ENCODE assay signal across 8 cellular contexts in the genomic region with DNA sequence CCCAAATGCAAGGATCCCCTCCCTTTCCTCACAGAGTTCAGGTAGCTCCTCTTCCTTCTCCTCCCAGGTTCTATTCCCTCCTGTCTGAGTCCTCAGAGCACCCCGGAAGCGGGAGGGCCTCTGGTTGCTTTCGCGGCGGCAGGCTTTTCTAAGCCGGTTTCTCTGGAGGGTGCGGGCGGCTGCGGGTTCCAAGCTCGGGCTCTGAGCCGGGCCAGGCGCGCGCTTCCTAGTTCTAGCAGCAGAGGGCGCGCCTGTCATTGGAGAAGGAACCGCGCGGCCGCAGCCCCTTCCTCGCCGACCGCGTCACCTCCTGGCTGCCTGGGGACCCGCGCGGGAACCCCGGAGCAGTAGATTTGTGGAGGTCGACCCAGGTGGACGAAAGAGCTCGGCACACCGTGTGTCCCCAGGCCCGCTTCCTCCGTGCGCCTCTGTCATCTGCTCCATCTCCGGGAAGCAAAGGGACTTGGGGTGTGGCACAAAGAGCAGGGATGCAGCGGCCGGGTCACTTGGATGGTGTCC.
DNase-seq lines count a peak whose midpoint lies in the region; ATAC-seq and TF ChIP-seq lines count a peak whose summit lies in the region.

No MANE protein-coding gene starts in this region.

- H4K91ac ChIP-seq in H9 (ENCODE audit: insufficient read length, low read depth, low read length), result no peak overlapping the region

- H4K8ac ChIP-seq in H9 (replicated peaks; ENCODE audit: insufficient read length, low read depth, low read length), result no peak overlapping the region

- no peak overlapping the region for H3K27ac ChIP-seq in H9 (ENCODE audit: insufficient read length, low read depth, low read length)
- H3K27ac ChIP-seq in hepatocyte, result no peak overlapping the region
- no peak overlapping the region for H3K27ac ChIP-seq in sigmoid colon

- H4K20me1 ChIP-seq in H9 (ENCODE audit: control insufficient read depth, insufficient read depth, insufficient read length), result no peaks in the 10 kb centered on the region
- no peaks in the 10 kb centered on the region for H4K20me1 ChIP-seq in hepatocyte (ENCODE audit: insufficient read depth, poor library complexity, severe bottlenecking)

- no peak overlapping the region for H3K23ac ChIP-seq in H9 (ENCODE audit: insufficient read length, low read depth, low read length)

- no peak overlapping the region for H2BK20ac ChIP-seq in H9 (ENCODE audit: low read depth, low read length, poor library complexity, severe bottlenecking)

- intact Hi-C loops in sigmoid colon (cut with DNase I), result loop anchor here (2.0 to 10.0 kb wide), 3 partner anchors 209 to 635 kb away; no protein-coding TSS in a partner anchor

- no peak overlapping the region for H3K9ac ChIP-seq in H9 (ENCODE audit: extremely low read depth, insufficient read length, low read length)

- H3K4me1 ChIP-seq in H9 (ENCODE audit: insufficient read depth, low read length) (no peaks in the 10 kb centered on the region), hepatocyte (ENCODE audit: insufficient read depth) (peaks cover 14% of the 10 kb centered on the region), sigmoid colon (peaks cover 0 to 15% (median 9%) of the 10 kb centered on the region in 4 donors)

- H3K4me3 Mint-ChIP-seq in H9, result peak overlapping the region; percentile 44; a peak in 2 of 5 replicates
- no peak overlapping the region for H3K4me3 Mint-ChIP-seq in activated naive CD8-positive, alpha-beta T cell treated with anti-CD3 and anti-CD28 coated beads for 36 hours

- H3K4me2 ChIP-seq in H9 (ENCODE audit: insufficient read depth, insufficient read length, low read length) (peak overlapping the region; percentile 17), hepatocyte (peak overlapping the region; percentile 85)

- no peak overlapping the region for H2BK15ac ChIP-seq in H9 (ENCODE audit: low read depth, low read length)

- DNase-seq in DMS153 treated with DMSO at 0.1 percent for 48 hours (lab: John Stamatoyannopoulos, UW; ENCODE audit: unreplicated experiment) (peak; percentile 23), DMS153 (lab: John Stamatoyannopoulos, UW) (no peak), H9 (peak; percentile 83), NCI-H2227 (lab: John Stamatoyannopoulos, UW; ENCODE audit: unreplicated experiment) (peak; percentile 90), hepatocyte (ENCODE audit: low spot score) (peak; percentile 84), sigmoid colon (no peak)
- peak; percentile 48 for DNase-seq in activated naive CD8-positive, alpha-beta T cell treated with anti-CD3 and anti-CD28 coated beads for 36 hours

- H4K5ac ChIP-seq in H9 (ENCODE audit: insufficient read length, low read depth, low read length), result no peak overlapping the region

- H3K9me2 ChIP-seq in hepatocyte (replicated peaks; ENCODE audit: insufficient read depth), result no peaks in the 10 kb centered on the region

- no peak overlapping the region; the same call in 1 of the 2 replicates for H3K14ac ChIP-seq in H9 (ENCODE audit: insufficient read depth, low read length)

- H3K36me3 ChIP-seq in hepatocyte (replicated peaks; ENCODE audit: insufficient read depth, low read depth) (no peaks in the 10 kb centered on the region), sigmoid colon (no peaks in the 10 kb centered on the region)

- H3K18ac ChIP-seq in H9 (ENCODE audit: insufficient read length, low read depth, low read length), result peak overlapping the region; percentile 73

- H3K4ac ChIP-seq in H9 (ENCODE audit: low read depth, low read length), result no peak overlapping the region

- H3K79me1 ChIP-seq in H9 (ENCODE audit: insufficient read depth, low read depth, low read length, poor library complexity, severe bottlenecking), result no peaks in the 10 kb centered on the region

- no peak overlapping the region for H3K27ac Mint-ChIP-seq in H9
- no peak overlapping the region for H3K27ac Mint-ChIP-seq in activated naive CD8-positive, alpha-beta T cell treated with anti-CD3 and anti-CD28 coated beads for 36 hours

- no peaks in the 10 kb centered on the region for H3K23me2 ChIP-seq in H9 (ENCODE audit: insufficient read length, low read depth, low read length, poor library complexity, severe bottlenecking)

- no peaks in the 10 kb centered on the region; the same call in 1 of the 2 replicates for H3K27me3 ChIP-seq in H9 (ENCODE audit: insufficient read depth, low read length)
- peaks cover 28% of the 10 kb centered on the region for H3K27me3 ChIP-seq in hepatocyte
- peaks cover 0 to 14% (median 6%) of the 10 kb centered on the region in 3 donors for H3K27me3 ChIP-seq in sigmoid colon

- no peak for TF ChIP-seq POLR2A in sigmoid colon (IDR thresholded peaks at IDR 0.05)

- WGBS in H9 (ENCODE audit: extremely low coverage, insufficient read length, low lambda C conversion rate), result no CpG with 5 or more reads among the region's 38 CpGs
- WGBS in hepatocyte (ENCODE audit: low lambda C conversion rate, missing lambda C conversion rate), result 7% methylated on average over 37 of the region's 38 CpGs
- WGBS in sigmoid colon, 2 donors, result 2 to 4% methylated on average over 38 of the region's 38 CpGs

- peaks cover 7% of the 10 kb centered on the region in 2 experiments; a peak in 3 of 5 replicates for H3K9me3 Mint-ChIP-seq in H9
- H3K9me3 Mint-ChIP-seq in activated naive CD8-positive, alpha-beta T cell treated with anti-CD3 and anti-CD28 coated beads for 36 hours, result no peaks in the 10 kb centered on the region

- peaks cover 0 to 5% (median 0%) of the 10 kb centered on the region in 3 experiments; a peak in 1 of 7 replicates for H3K36me3 Mint-ChIP-seq in H9 (ENCODE audit: insufficient read depth in 1 of 3, low read depth in 3 of 3)
- no peaks in the 10 kb centered on the region for H3K36me3 Mint-ChIP-seq in activated naive CD8-positive, alpha-beta T cell treated with anti-CD3 and anti-CD28 coated beads for 36 hours

- TF ChIP-seq CTCF in H9 (conservative IDR thresholded peaks at IDR 0.05) (peak; percentile 95), hepatocyte (IDR thresholded peaks at IDR 0.05; ENCODE audit: poor library complexity) (peak; percentile 97), sigmoid colon (IDR thresholded peaks at IDR 0.05) (peak; percentile 29 to 92 (median 84))

- H2BK5ac ChIP-seq in H9 (ENCODE audit: insufficient read length, low read length), result no peak overlapping the region

- H2AFZ ChIP-seq in H9 (ENCODE audit: low read length) (peak overlapping the region; percentile 87), hepatocyte (peak overlapping the region; percentile 46)

- H2BK12ac ChIP-seq in H9 (ENCODE audit: insufficient read length, low read depth, low read length), result no peak overlapping the region

- no peak overlapping the region for H3K56ac ChIP-seq in H9 (ENCODE audit: insufficient read length, low read depth, low read length)

- H3K4me1 Mint-ChIP-seq in H9, result peaks cover 11 to 14% of the 10 kb centered on the region in 2 experiments
- H3K4me1 Mint-ChIP-seq in activated naive CD8-positive, alpha-beta T cell treated with anti-CD3 and anti-CD28 coated beads for 36 hours, result peaks cover 1% of the 10 kb centered on the region

- no peaks in the 10 kb centered on the region for H3K79me2 ChIP-seq in H9 (ENCODE audit: insufficient read depth, low read length)
- H3K79me2 ChIP-seq in hepatocyte, result no peaks in the 10 kb centered on the region

- no peak for ATAC-seq in HG03439 (IDR thresholded peaks at IDR 0.05; ENCODE audit: unreplicated experiment)

- H2BK120ac ChIP-seq in H9 (ENCODE audit: low read depth, low read length, poor library complexity, severe bottlenecking), result no peak overlapping the region

- H3K27me3 Mint-ChIP-seq in H9 (ENCODE audit: low read depth), result peaks cover 60% of the 10 kb centered on the region
- H3K27me3 Mint-ChIP-seq in activated naive CD8-positive, alpha-beta T cell treated with anti-CD3 and anti-CD28 coated beads for 36 hours, result peaks cover 47% of the 10 kb centered on the region

- no peak for TF ChIP-seq EP300 in sigmoid colon (IDR thresholded peaks at IDR 0.05)

- no peak overlapping the region for H3T11ph ChIP-seq in H9 (ENCODE audit: low read length)

- H2AK5ac ChIP-seq in H9 (ENCODE audit: insufficient read length, low read length), result no peak overlapping the region

- H3K4me3 ChIP-seq in hepatocyte (no peak overlapping the region), sigmoid colon (peak overlapping the region in 3 of 4 donors; percentile 12 to 32 (median 26))

- no peaks in the 10 kb centered on the region for H3K9me3 ChIP-seq in H9 (ENCODE audit: control insufficient read depth, low read depth, low read length)
- H3K9me3 ChIP-seq in hepatocyte (ENCODE audit: low read depth), result no peaks in the 10 kb centered on the region
- H3K9me3 ChIP-seq in sigmoid colon, result no peaks in the 10 kb centered on the region

Comparison
In these comparisons a context has a peak if more than half of its experiments do, and no peak if none do; other contexts are left out.
1. DNase-seq: peak in DMS153 treated with DMSO at 0.1 percent for 48 hours (single experiment), H9 (single experiment), NCI-H2227 (single experiment), activated naive CD8-positive, alpha-beta T cell treated with anti-CD3 and anti-CD28 coated beads for 36 hours (single experiment) and hepatocyte (single experiment); none in DMS153 (single experiment) and sigmoid colon (single experiment).
2. Peak in every context shown above with its lines, with median percentiles within 50 percentile points of each other: CTCF ChIP-seq.